8 cellular contexts compared by ENCODE assay signal in genomic region chr10:63629363-63630084, GRCh38.
DNase-seq lines count a peak whose midpoint lies in the region; ATAC-seq and TF ChIP-seq lines count a peak whose summit lies in the region.

No MANE protein-coding gene starts in this region.

- H3K9me3 ChIP-seq in Peyer's patch: no peaks in the 10 kb centered on the region

- no peaks in the 10 kb centered on the region for H3K36me3 ChIP-seq in Peyer's patch

- peaks cover 0 to 7% (median 0%) of the 10 kb centered on the region in 4 donors for H3K4me1 ChIP-seq in Peyer's patch

- H3K4me3 ChIP-seq in Peyer's patch (peak overlapping the region; percentile 60 to 73 (median 68)), fibroblast of pulmonary artery (replicated peaks; ENCODE audit: low read depth, low read length) (peak overlapping the region; percentile 64)

- H3K27me3 Mint-ChIP-seq in natural killer cell treated with Interleukin-12 subunit alpha and Interleukin-12 subunit beta and Interleukin-15 and Interleukin-18, amount 100 ng/mL, for 72 hours: peaks cover 6 to 15% of the 10 kb centered on the region in 2 donors

- no peaks in the 10 kb centered on the region for H3K27me3 ChIP-seq in Peyer's patch

- peak overlapping the region; percentile 88 to 98 (median 96) for H3K27ac ChIP-seq in Peyer's patch

- H3K4me3 Mint-ChIP-seq in natural killer cell treated with Interleukin-12 subunit alpha and Interleukin-12 subunit beta and Interleukin-15 and Interleukin-18, amount 100 ng/mL, for 72 hours: peak overlapping the region; percentile 90

- TF ChIP-seq CTCF in Peyer's patch (IDR thresholded peaks at IDR 0.05) (peak; percentile 58 to 90 (median 78)), fibroblast of pulmonary artery (IDR thresholded peaks at IDR 0.05; ENCODE audit: low read length, missing control alignments) (peak; percentile 84)

- TF ChIP-seq POLR2A in Peyer's patch (IDR thresholded peaks at IDR 0.05): no peak

- H3K9me3 Mint-ChIP-seq in natural killer cell treated with Interleukin-12 subunit alpha and Interleukin-12 subunit beta and Interleukin-15 and Interleukin-18, amount 100 ng/mL, for 72 hours: no peaks in the 10 kb centered on the region

- ATAC-seq in GM21737 (IDR thresholded peaks at IDR 0.05; ENCODE audit: unreplicated experiment): peak; percentile 51
- ATAC-seq in natural killer cell treated with Interleukin-12 subunit alpha and Interleukin-12 subunit beta and Interleukin-15 and Interleukin-18, amount 100 ng/mL, for 72 hours: peak; percentile 71 to 76

- H3K4me1 Mint-ChIP-seq in natural killer cell treated with Interleukin-12 subunit alpha and Interleukin-12 subunit beta and Interleukin-15 and Interleukin-18, amount 100 ng/mL, for 72 hours (ENCODE audit: low read depth in 2 of 2): peaks cover 13 to 17% of the 10 kb centered on the region in 2 donors

- no peaks in the 10 kb centered on the region for H3K36me3 Mint-ChIP-seq in natural killer cell treated with Interleukin-12 subunit alpha and Interleukin-12 subunit beta and Interleukin-15 and Interleukin-18, amount 100 ng/mL, for 72 hours

- DNase-seq in DMS79 treated with DMSO at 0.1 percent for 48 hours (lab: John Stamatoyannopoulos, UW) (peak; percentile 90), KG1 (lab: John Stamatoyannopoulos, UW) (peak; percentile 87), Peyer's patch (peak; percentile 90 to 97 (median 92)), fibroblast of pulmonary artery (ENCODE audit: low read depth) (peak; percentile 99)
- DNase-seq in activated T-helper 9 cell treated with anti-CD3 and anti-CD28 coated beads, Interleukin-2, amount 50 U/mL, for 16 hours (ENCODE audit: low read depth): peak; percentile 68
- DNase-seq in natural killer cell treated with Interleukin-12 subunit alpha and Interleukin-12 subunit beta and Interleukin-15 and Interleukin-18, amount 100 ng/mL, for 72 hours (ENCODE audit: low spot score): peak; percentile 79
- peak; percentile 79 for DNase-seq in stimulated activated naive CD4-positive, alpha-beta T cell treated with Interleukin-2 at 50 U/mL for 16 hours (lab: John Stamatoyannopoulos, UW)

- H3K27ac Mint-ChIP-seq in natural killer cell treated with Interleukin-12 subunit alpha and Interleukin-12 subunit beta and Interleukin-15 and Interleukin-18, amount 100 ng/mL, for 72 hours: peak overlapping the region; percentile 8 to 20

Comparison
In these comparisons a context has a peak if more than half of its experiments do, and no peak if none do; other contexts are left out.
1. Peak in every context shown above with its lines: DNase-seq, ATAC-seq, H3K4me3 ChIP-seq and H3K27ac ChIP-seq.